15 cellular contexts compared by ENCODE assay signal in the genomic region with DNA sequence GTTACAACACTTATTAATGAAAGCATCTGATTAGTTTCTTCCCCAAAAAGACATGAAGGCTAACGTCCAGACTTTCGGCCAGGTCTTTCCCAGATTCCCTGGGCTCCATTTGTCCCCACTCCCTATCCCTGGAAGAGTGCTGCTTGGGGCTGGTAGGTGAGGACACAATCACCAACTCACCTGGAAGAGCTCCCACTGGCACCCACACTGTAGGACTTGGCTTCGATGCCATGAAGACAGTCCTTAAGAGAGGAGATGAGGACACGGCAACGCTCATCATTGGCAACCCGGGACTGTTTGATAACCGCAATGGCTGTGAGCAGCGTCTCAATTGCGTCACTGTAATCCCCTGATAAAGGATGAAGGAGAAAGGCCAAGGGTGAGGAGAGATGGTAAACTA.
DNase-seq lines count a peak whose midpoint lies in the region; ATAC-seq lines count a peak whose summit lies in the region.
"Had no signal": no experiment of that assay in that cellular context is flagged by ENCODE, and none has a peak within 500 bp of the region (broad histone marks: within the 10 kb centered on the region; RNA-seq: fewer than 3 reads in every experiment).

No MANE protein-coding gene starts in this region.

- no peaks in the 10 kb centered on the region for H3K27me3 Mint-ChIP-seq in T-helper 1 cell treated with Interleukin-12 subunit alpha and Interleukin-12 subunit beta and Interleukin-4 antibody, amounts not matched to agents 30 μg/mL and 1 μg/mL, for 36 hours (ENCODE audit: low read depth)
- H3K27me3 Mint-ChIP-seq: B cell; CD4-positive, alpha-beta memory T cell had no signal

- no peak for ATAC-seq in stimulated activated effector memory CD8-positive, alpha-beta T cell treated with anti-CD3 and anti-CD28 coated beads, Interleukin-12 subunit alpha, Interleukin-12 subunit beta, amount 100 ng/mL, for 72 hours
- ATAC-seq: PC-3 had no signal

- H3K27ac Mint-ChIP-seq in T-helper 1 cell treated with Interleukin-12 subunit alpha and Interleukin-12 subunit beta and Interleukin-4 antibody, amounts not matched to agents 30 μg/mL and 1 μg/mL, for 36 hours = peak overlapping the region; percentile 31
- peak overlapping the region; percentile 68 for H3K27ac Mint-ChIP-seq in stimulated activated effector memory CD8-positive, alpha-beta T cell treated with anti-CD3 and anti-CD28 coated beads, Interleukin-12 subunit alpha, Interleukin-12 subunit beta, amount 100 ng/mL, for 72 hours
- H3K27ac Mint-ChIP-seq: B cell had no signal

- peaks cover 13% of the 10 kb centered on the region for H3K4me1 Mint-ChIP-seq in T-helper 1 cell treated with Interleukin-12 subunit alpha and Interleukin-12 subunit beta and Interleukin-4 antibody, amounts not matched to agents 30 μg/mL and 1 μg/mL, for 36 hours (ENCODE audit: low read depth)
- peaks cover 7% of the 10 kb centered on the region for H3K4me1 Mint-ChIP-seq in stimulated activated effector memory CD8-positive, alpha-beta T cell treated with anti-CD3 and anti-CD28 coated beads, Interleukin-12 subunit alpha, Interleukin-12 subunit beta, amount 100 ng/mL, for 72 hours
- H3K4me1 Mint-ChIP-seq: B cell had no signal

- DNase-seq in T-helper 1 cell (no peak), head of caudate nucleus (no peak)
- DNase-seq in stimulated activated effector memory CD8-positive, alpha-beta T cell treated with anti-CD3 and anti-CD28 coated beads, Interleukin-12 subunit alpha, Interleukin-12 subunit beta, amount 100 ng/mL, for 72 hours (ENCODE audit: low spot score in 2 of 2) = no peak
- DNase-seq: Calu3; CD4-positive, alpha-beta memory T cell; DMS53; H7; MG63; NCI-H1092; NCI-H146; NCI-H2081; NCI-H774; PC-3 had no signal

- H3K4me3 Mint-ChIP-seq in T-helper 1 cell treated with Interleukin-12 subunit alpha and Interleukin-12 subunit beta and Interleukin-4 antibody, amounts not matched to agents 30 μg/mL and 1 μg/mL, for 36 hours = no peak overlapping the region
- H3K4me3 Mint-ChIP-seq in stimulated activated effector memory CD8-positive, alpha-beta T cell treated with anti-CD3 and anti-CD28 coated beads, Interleukin-12 subunit alpha, Interleukin-12 subunit beta, amount 100 ng/mL, for 72 hours = no peak overlapping the region
- H3K4me3 Mint-ChIP-seq: B cell; CD4-positive, alpha-beta memory T cell had no signal

- intact Hi-C loops in head of caudate nucleus (cut with DNase I) = no loop called here

- H3K36me3 Mint-ChIP-seq in T-helper 1 cell treated with Interleukin-12 subunit alpha and Interleukin-12 subunit beta and Interleukin-4 antibody, amounts not matched to agents 30 μg/mL and 1 μg/mL, for 36 hours (ENCODE audit: low read depth) = peaks cover 50% of the 10 kb centered on the region
- H3K36me3 Mint-ChIP-seq in stimulated activated effector memory CD8-positive, alpha-beta T cell treated with anti-CD3 and anti-CD28 coated beads, Interleukin-12 subunit alpha, Interleukin-12 subunit beta, amount 100 ng/mL, for 72 hours = peaks cover 100% of the 10 kb centered on the region

- no peaks in the 10 kb centered on the region for H3K9me3 Mint-ChIP-seq in T-helper 1 cell treated with Interleukin-12 subunit alpha and Interleukin-12 subunit beta and Interleukin-4 antibody, amounts not matched to agents 30 μg/mL and 1 μg/mL, for 36 hours
- no peaks in the 10 kb centered on the region for H3K9me3 Mint-ChIP-seq in stimulated activated effector memory CD8-positive, alpha-beta T cell treated with anti-CD3 and anti-CD28 coated beads, Interleukin-12 subunit alpha, Interleukin-12 subunit beta, amount 100 ng/mL, for 72 hours
- H3K9me3 Mint-ChIP-seq: CD4-positive, alpha-beta memory T cell had no signal
